In the genomic region with DNA sequence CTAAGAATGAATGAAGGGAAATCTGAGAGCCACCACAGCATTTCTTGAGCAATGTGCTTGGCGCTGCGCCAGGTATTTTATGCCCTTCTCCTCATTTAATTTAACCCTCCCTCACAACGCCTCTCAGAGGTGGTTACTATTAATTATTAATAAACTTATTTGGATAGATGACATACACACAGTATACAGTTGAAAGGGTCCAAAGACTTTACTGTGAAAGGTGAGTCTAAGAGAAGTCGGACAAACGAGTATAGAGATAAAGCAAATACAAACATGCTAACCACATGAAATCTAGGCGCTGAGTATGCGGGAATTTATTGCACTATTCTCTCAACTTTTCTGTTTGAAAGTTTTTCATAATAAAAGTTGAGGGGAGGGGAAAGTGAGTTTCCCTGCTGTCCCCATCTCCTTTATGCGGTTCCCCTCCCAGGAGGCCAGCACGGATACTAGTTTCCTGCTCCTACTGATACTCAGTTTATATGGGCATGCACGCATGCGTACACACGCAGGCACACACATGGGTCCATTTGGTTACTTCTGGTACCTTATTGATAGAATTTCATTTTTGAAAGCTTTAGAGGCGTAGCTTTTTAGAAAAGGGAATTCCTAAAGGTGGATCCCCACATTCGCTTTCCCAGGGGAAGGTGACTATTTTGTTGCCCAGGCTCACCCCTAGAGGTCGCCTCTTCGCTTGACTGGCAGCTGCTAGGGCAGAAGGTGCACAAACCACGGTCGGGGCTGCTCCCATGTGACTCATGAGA, we compare ENCODE assay signal across 8 cellular contexts.
A peak's percentile ranks its signal among the peaks of the same experiment; 100 is the strongest.
DNase-seq lines count a peak whose midpoint lies in the region; ATAC-seq lines count a peak whose summit lies in the region.

No MANE protein-coding gene starts in this region.

- no peaks in the 10 kb centered on the region for H3K9me3 Mint-ChIP-seq in effector memory CD8-positive, alpha-beta T cell

- no peaks in the 10 kb centered on the region for H3K27me3 Mint-ChIP-seq in effector memory CD8-positive, alpha-beta T cell

- H3K27ac Mint-ChIP-seq in effector memory CD8-positive, alpha-beta T cell = peak overlapping the region in 1 of 2 donors; percentile 62

- H3K4me1 Mint-ChIP-seq in effector memory CD8-positive, alpha-beta T cell (ENCODE audit: low read depth in 2 of 2) = peaks cover 6 to 10% of the 10 kb centered on the region in 2 donors

- H3K36me3 Mint-ChIP-seq in effector memory CD8-positive, alpha-beta T cell (ENCODE audit: insufficient read depth) = no peaks in the 10 kb centered on the region

- H3K4me3 Mint-ChIP-seq in effector memory CD8-positive, alpha-beta T cell = peak overlapping the region; percentile 3 to 46

- DNase-seq in AG08396 (ENCODE audit: low spot score) (peak; percentile 89), NCI-H82 (lab: John Stamatoyannopoulos, UW) (peak; percentile 92), midbrain (lab: John Stamatoyannopoulos, UW) (peak; percentile 50)
- peak; percentile 85 for DNase-seq in activated CD8-positive, alpha-beta memory T cell treated with anti-CD3 and anti-CD28 coated beads for 24 hours
- peak; percentile 62 to 64 (median 63) for DNase-seq in effector memory CD8-positive, alpha-beta T cell
- peak; percentile 79 for DNase-seq in stimulated activated CD8-positive, alpha-beta memory T cell treated with anti-CD3 and anti-CD28 coated beads, Interleukin-15, amount 100 ng/mL, for 48 hours (ENCODE audit: low read depth in 2 of 2)

- ATAC-seq in GM18520 (IDR thresholded peaks at IDR 0.05; ENCODE audit: unreplicated experiment) (peak; percentile 75), HG03175 (IDR thresholded peaks at IDR 0.05; ENCODE audit: unreplicated experiment) (peak; percentile 73)
- peak; percentile 99 for ATAC-seq in effector memory CD8-positive, alpha-beta T cell (replicated peaks)

Comparison
In these comparisons a context has a peak if more than half of its experiments do, and no peak if none do; other contexts are left out.
1. Peak in every context shown above with its lines: DNase-seq and ATAC-seq.